ENCODE assay signal across 1 cellular context in genomic region chr21:29265690-29266479, GRCh38.
A peak's percentile ranks its signal among the peaks of the same experiment; 100 is the strongest.
TF ChIP-seq lines count a peak whose summit lies in the region.

No MANE protein-coding gene starts in this region.

TF ChIP-seq in K562, 482 proteins besides CTCF, POLR2A, EP300 and RAD21 (continued from another document):
- TF ChIP-seq, protein P1, sequence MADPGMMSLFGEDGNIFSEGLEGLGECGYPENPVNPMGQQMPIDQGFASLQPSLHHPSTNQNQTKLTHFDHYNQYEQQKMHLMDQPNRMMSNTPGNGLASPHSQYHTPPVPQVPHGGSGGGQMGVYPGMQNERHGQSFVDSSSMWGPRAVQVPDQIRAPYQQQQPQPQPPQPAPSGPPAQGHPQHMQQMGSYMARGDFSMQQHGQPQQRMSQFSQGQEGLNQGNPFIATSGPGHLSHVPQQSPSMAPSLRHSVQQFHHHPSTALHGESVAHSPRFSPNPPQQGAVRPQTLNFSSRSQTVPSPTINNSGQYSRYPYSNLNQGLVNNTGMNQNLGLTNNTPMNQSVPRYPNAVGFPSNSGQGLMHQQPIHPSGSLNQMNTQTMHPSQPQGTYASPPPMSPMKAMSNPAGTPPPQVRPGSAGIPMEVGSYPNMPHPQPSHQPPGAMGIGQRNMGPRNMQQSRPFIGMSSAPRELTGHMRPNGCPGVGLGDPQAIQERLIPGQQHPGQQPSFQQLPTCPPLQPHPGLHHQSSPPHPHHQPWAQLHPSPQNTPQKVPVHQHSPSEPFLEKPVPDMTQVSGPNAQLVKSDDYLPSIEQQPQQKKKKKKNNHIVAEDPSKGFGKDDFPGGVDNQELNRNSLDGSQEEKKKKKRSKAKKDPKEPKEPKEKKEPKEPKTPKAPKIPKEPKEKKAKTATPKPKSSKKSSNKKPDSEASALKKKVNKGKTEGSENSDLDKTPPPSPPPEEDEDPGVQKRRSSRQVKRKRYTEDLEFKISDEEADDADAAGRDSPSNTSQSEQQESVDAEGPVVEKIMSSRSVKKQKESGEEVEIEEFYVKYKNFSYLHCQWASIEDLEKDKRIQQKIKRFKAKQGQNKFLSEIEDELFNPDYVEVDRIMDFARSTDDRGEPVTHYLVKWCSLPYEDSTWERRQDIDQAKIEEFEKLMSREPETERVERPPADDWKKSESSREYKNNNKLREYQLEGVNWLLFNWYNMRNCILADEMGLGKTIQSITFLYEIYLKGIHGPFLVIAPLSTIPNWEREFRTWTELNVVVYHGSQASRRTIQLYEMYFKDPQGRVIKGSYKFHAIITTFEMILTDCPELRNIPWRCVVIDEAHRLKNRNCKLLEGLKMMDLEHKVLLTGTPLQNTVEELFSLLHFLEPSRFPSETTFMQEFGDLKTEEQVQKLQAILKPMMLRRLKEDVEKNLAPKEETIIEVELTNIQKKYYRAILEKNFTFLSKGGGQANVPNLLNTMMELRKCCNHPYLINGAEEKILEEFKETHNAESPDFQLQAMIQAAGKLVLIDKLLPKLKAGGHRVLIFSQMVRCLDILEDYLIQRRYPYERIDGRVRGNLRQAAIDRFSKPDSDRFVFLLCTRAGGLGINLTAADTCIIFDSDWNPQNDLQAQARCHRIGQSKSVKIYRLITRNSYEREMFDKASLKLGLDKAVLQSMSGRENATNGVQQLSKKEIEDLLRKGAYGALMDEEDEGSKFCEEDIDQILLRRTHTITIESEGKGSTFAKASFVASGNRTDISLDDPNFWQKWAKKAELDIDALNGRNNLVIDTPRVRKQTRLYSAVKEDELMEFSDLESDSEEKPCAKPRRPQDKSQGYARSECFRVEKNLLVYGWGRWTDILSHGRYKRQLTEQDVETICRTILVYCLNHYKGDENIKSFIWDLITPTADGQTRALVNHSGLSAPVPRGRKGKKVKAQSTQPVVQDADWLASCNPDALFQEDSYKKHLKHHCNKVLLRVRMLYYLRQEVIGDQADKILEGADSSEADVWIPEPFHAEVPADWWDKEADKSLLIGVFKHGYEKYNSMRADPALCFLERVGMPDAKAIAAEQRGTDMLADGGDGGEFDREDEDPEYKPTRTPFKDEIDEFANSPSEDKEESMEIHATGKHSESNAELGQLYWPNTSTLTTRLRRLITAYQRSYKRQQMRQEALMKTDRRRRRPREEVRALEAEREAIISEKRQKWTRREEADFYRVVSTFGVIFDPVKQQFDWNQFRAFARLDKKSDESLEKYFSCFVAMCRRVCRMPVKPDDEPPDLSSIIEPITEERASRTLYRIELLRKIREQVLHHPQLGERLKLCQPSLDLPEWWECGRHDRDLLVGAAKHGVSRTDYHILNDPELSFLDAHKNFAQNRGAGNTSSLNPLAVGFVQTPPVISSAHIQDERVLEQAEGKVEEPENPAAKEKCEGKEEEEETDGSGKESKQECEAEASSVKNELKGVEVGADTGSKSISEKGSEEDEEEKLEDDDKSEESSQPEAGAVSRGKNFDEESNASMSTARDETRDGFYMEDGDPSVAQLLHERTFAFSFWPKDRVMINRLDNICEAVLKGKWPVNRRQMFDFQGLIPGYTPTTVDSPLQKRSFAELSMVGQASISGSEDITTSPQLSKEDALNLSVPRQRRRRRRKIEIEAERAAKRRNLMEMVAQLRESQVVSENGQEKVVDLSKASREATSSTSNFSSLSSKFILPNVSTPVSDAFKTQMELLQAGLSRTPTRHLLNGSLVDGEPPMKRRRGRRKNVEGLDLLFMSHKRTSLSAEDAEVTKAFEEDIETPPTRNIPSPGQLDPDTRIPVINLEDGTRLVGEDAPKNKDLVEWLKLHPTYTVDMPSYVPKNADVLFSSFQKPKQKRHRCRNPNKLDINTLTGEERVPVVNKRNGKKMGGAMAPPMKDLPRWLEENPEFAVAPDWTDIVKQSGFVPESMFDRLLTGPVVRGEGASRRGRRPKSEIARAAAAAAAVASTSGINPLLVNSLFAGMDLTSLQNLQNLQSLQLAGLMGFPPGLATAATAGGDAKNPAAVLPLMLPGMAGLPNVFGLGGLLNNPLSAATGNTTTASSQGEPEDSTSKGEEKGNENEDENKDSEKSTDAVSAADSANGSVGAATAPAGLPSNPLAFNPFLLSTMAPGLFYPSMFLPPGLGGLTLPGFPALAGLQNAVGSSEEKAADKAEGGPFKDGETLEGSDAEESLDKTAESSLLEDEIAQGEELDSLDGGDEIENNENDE (IDR thresholded peaks at IDR 0.05; ENCODE audit: low read depth, low read length): no peak
- TF ChIP-seq ATF3 (IDR thresholded peaks at IDR 0.05) (peak; percentile 34; the same call in 1 of the 2 replicates), ATF3 (CRISPR knock-in tag; conservative IDR thresholded peaks at IDR 0.05) (no peak), JUND (IDR thresholded peaks at IDR 0.05; ENCODE audit: borderline replicate concordance, low read depth, low read length) (peak; percentile 44; the same call in 1 of the 2 replicates), JUND (tag; IDR thresholded peaks at IDR 0.05; ENCODE audit: borderline replicate concordance, low read depth, low read length) (no peak), POLR2AphosphoS2 (IDR thresholded peaks at IDR 0.05; ENCODE audit: low read length) (no peak), MEIS2 (IDR thresholded peaks at IDR 0.05; ENCODE audit: partially characterized antibody) (no peak), FOSL1 (tag; conservative IDR thresholded peaks at IDR 0.05) (no peak)
- TF ChIP-seq, protein P2, sequence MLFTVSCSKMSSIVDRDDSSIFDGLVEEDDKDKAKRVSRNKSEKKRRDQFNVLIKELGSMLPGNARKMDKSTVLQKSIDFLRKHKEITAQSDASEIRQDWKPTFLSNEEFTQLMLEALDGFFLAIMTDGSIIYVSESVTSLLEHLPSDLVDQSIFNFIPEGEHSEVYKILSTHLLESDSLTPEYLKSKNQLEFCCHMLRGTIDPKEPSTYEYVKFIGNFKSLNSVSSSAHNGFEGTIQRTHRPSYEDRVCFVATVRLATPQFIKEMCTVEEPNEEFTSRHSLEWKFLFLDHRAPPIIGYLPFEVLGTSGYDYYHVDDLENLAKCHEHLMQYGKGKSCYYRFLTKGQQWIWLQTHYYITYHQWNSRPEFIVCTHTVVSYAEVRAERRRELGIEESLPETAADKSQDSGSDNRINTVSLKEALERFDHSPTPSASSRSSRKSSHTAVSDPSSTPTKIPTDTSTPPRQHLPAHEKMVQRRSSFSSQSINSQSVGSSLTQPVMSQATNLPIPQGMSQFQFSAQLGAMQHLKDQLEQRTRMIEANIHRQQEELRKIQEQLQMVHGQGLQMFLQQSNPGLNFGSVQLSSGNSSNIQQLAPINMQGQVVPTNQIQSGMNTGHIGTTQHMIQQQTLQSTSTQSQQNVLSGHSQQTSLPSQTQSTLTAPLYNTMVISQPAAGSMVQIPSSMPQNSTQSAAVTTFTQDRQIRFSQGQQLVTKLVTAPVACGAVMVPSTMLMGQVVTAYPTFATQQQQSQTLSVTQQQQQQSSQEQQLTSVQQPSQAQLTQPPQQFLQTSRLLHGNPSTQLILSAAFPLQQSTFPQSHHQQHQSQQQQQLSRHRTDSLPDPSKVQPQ (CRISPR knock-in tag; IDR thresholded peaks at IDR 0.05; ENCODE audit: borderline replicate concordance): no peak
